Comparison of ENCODE assay signal across 8 cellular contexts in genomic region chr22:39266398-39267030, GRCh38. TPM values are rescaled to one million over a fixed set of nuclear protein-coding genes. Genes with fewer than 3 reads are reported as not detected.
A peak's percentile ranks its signal among the peaks of the same experiment; 100 is the strongest.
DNase-seq lines count a peak whose midpoint lies in the region; ATAC-seq and TF ChIP-seq lines count a peak whose summit lies in the region.

No MANE protein-coding gene starts in this region.

- H3K4me3 ChIP-seq in AG04450 (ENCODE audit: low read depth, low read length) (no peak overlapping the region), adipocyte (ENCODE audit: low read length) (no peak overlapping the region), smooth muscle cell (no peak overlapping the region)

- no peaks in the 10 kb centered on the region for H3K36me3 ChIP-seq in adipocyte (ENCODE audit: control insufficient read depth, insufficient read depth, low read length, severe bottlenecking)
- no peaks in the 10 kb centered on the region for H3K36me3 ChIP-seq in smooth muscle cell (ENCODE audit: low read depth)

- no peaks in the 10 kb centered on the region for H4K20me1 ChIP-seq in smooth muscle cell (ENCODE audit: low read depth)

- H3K4me2 ChIP-seq in smooth muscle cell = no peak overlapping the region

- TF ChIP-seq CTCF in AG04450 (IDR thresholded peaks at IDR 0.05; ENCODE audit: low read depth, low read length) (no peak), smooth muscle cell (IDR thresholded peaks at IDR 0.05; ENCODE audit: borderline replicate concordance, insufficient read depth, poor library complexity, severe bottlenecking) (no peak)

- ATAC-seq in HG03196 (IDR thresholded peaks at IDR 0.05; ENCODE audit: unreplicated experiment) = peak; percentile 78

- no peaks in the 10 kb centered on the region for H3K27me3 ChIP-seq in AG04450 (ENCODE audit: control insufficient read depth, insufficient read depth, low read length)
- H3K27me3 ChIP-seq in adipocyte (replicated peaks; ENCODE audit: control insufficient read depth, insufficient read depth, low read length) = no peaks in the 10 kb centered on the region
- no peaks in the 10 kb centered on the region for H3K27me3 ChIP-seq in smooth muscle cell (ENCODE audit: low read depth)

- H3K79me2 ChIP-seq in smooth muscle cell (ENCODE audit: low read depth) = no peaks in the 10 kb centered on the region

- DNase-seq in AG04450 (ENCODE audit: low read depth, low spot score) (no peak), GM19240 (ENCODE audit: insufficient read length, low spot score) (peak; percentile 70), adipocyte (ENCODE audit: low read depth) (no peak), smooth muscle cell (lab: John Stamatoyannopoulos, UW; ENCODE audit: unreplicated experiment) (no peak), activated gamma-delta T cell (lab: John Stamatoyannopoulos, UW) (no peak), T1000 (lab: John Stamatoyannopoulos, UW) (no peak)
- DNase-seq in activated effector memory CD4-positive, alpha-beta T cell treated with Interleukin-2 at 50 U/mL for 16 hours = no peak

- H3K9ac ChIP-seq in adipocyte (ENCODE audit: low read length) = peak overlapping the region; percentile 19
- no peak overlapping the region for H3K9ac ChIP-seq in smooth muscle cell (ENCODE audit: low read depth)

- peak overlapping the region; percentile 28 for H2AFZ ChIP-seq in smooth muscle cell (ENCODE audit: low read depth)

- CTCF ChIA-PET in AG04450 (lab: Charles Lee) = no interaction called here

- H3K9me3 ChIP-seq in AG04450 (ENCODE audit: control insufficient read depth, insufficient read depth, low read length) (peaks cover 21% of the 10 kb centered on the region), adipocyte (ENCODE audit: control insufficient read depth, low read length) (peaks cover 7% of the 10 kb centered on the region), smooth muscle cell (replicated peaks; ENCODE audit: low read depth) (no peaks in the 10 kb centered on the region)

- H3K27ac ChIP-seq in AG04450 (ENCODE audit: low read depth, low read length) (peak overlapping the region; percentile 47), smooth muscle cell (ENCODE audit: low read depth) (peak overlapping the region; percentile 1)

- no peaks in the 10 kb centered on the region for H3F3A ChIP-seq in smooth muscle cell (ENCODE audit: low read depth)

- H3K4me1 ChIP-seq in adipocyte (ENCODE audit: control insufficient read depth, insufficient read depth, low read length) = peaks cover 33% of the 10 kb centered on the region
- no peaks in the 10 kb centered on the region for H3K4me1 ChIP-seq in smooth muscle cell (ENCODE audit: low read depth)

- POLR2A ChIA-PET in AG04450 (lab: Yijun Ruan, JAX) = interaction anchor here (2.1 kb wide), 1 partner anchor 53 kb away, joined by 4 read pairs; the partner anchor contains the start of gene RPL3

- 56% methylated on average over 12 of the region's 12 CpGs for WGBS in smooth muscle cell (ENCODE audit: low lambda C conversion rate)

RNA-seq across cellular contexts. Expression of gene PDGFB, which starts 21.7 kb away (rescaled TPM):
- polyA plus RNA-seq in AG04450 (2011; rRNA removed) = 0.12 and 0.19 TPM in 2 replicates
- 0.41 and 0.78 TPM in 2 replicates for polyA minus RNA-seq in AG04450 (2011; rRNA and poly(A)+ RNA removed)
- total RNA-seq in smooth muscle cell = 1.9 and 2.1 TPM in 2 replicates
- polyA plus RNA-seq in smooth muscle cell = 0.31 and 3.0 TPM in 2 replicates

RNA-seq across cellular contexts. Expression of gene RPL3, which starts 52.9 kb away (rescaled TPM):
- polyA plus RNA-seq in AG04450 (2011; rRNA removed) (3,445 and 3,813 TPM in 2 replicates), smooth muscle cell (717 and 749 TPM in 2 replicates)
- 2,106 and 2,539 TPM in 2 replicates for polyA minus RNA-seq in AG04450 (2011; rRNA and poly(A)+ RNA removed)
- 1,022 and 1,136 TPM in 2 replicates for total RNA-seq in smooth muscle cell
